Comparison of ENCODE assay signal across 10 cellular contexts in genomic region chr13:66835040-66835628, GRCh38.
DNase-seq lines count a peak whose midpoint lies in the region; ATAC-seq and TF ChIP-seq lines count a peak whose summit lies in the region.
"Had no signal": no experiment of that assay in that cellular context is flagged by ENCODE, and none has a peak within 500 bp of the region (broad histone marks: within the 10 kb centered on the region; RNA-seq: fewer than 3 reads in every experiment).

No MANE protein-coding gene starts in this region.

- no peak overlapping the region for H3K4me3 ChIP-seq in SK-N-SH (ENCODE audit: low read depth in 2 of 2, low read length in 1 of 2)

- peaks cover 4% of the 10 kb centered on the region for H3K9me3 Mint-ChIP-seq in HFFc6

- H3K9ac ChIP-seq in SK-N-SH = no peak overlapping the region

- H4K20me1 ChIP-seq in SK-N-SH (ENCODE audit: insufficient read depth) = no peaks in the 10 kb centered on the region

- peak; percentile 51 for DNase-seq in HuH-7.5 (ENCODE audit: low spot score)
- peak; percentile 66 for DNase-seq in SK-N-SH
- peak; percentile 90 for DNase-seq in Right ventricle myocardium superior
- DNase-seq in renal cortical epithelial cell (ENCODE audit: low read depth) = peak; percentile 19
- DNase-seq in HFFc6 = no peak
- no peak for DNase-seq in T-helper 1 cell
- no peak for DNase-seq in activated effector memory CD4-positive, alpha-beta T cell treated with anti-CD3 and anti-CD28 coated beads, Interleukin-2, amount 50 U/mL, for 16 hours
- DNase-seq: activated CD4-positive, alpha-beta T cell treated with anti-CD3 and anti-CD28 coated beads for 1 hour; stimulated activated naive CD8-positive, alpha-beta T cell treated with anti-CD3 and anti-CD28 coated beads, Interleukin-15, Interleukin-2, amounts not matched to agents 100 U/mL and 50 U/mL, for 24 hours had no signal

- no peaks in the 10 kb centered on the region for H3K9me2 ChIP-seq in SK-N-SH

- peak overlapping the region in 1 of 2 experiments; percentile 68; a peak in 2 of 4 replicates for H3K27ac ChIP-seq in SK-N-SH (ENCODE audit: low read depth in 2 of 2, low read length in 1 of 2)

- no peak overlapping the region for H3K27ac Mint-ChIP-seq in HFFc6

- no peak overlapping the region for H3K4me3 Mint-ChIP-seq in HFFc6

- peak overlapping the region; percentile 39 for H2AFZ ChIP-seq in SK-N-SH (ENCODE audit: low read depth)

- H3K27me3 Mint-ChIP-seq in HFFc6 (ENCODE audit: insufficient read depth) = no peaks in the 10 kb centered on the region

- no peaks in the 10 kb centered on the region for H3K27me3 ChIP-seq in SK-N-SH (ENCODE audit: insufficient read depth)

- peak; percentile 94 for ATAC-seq in Right ventricle myocardium superior (ENCODE audit: poor library complexity)
- ATAC-seq in HG03342 (IDR thresholded peaks at IDR 0.05; ENCODE audit: unreplicated experiment) = no peak
- ATAC-seq: stimulated activated naive CD8-positive, alpha-beta T cell treated with anti-CD3 and anti-CD28 coated beads, Interleukin-15, Interleukin-2, amounts not matched to agents 100 U/mL and 50 U/mL, for 24 hours had no signal

- no peaks in the 10 kb centered on the region for H3K79me2 ChIP-seq in SK-N-SH (ENCODE audit: insufficient read depth)

- H3K36me3 Mint-ChIP-seq in HFFc6 (ENCODE audit: low read depth) = no peaks in the 10 kb centered on the region

- POLR2A ChIA-PET in SK-N-SH (lab: Yijun Ruan, JAX) = no interaction called here

- TF ChIP-seq RAD21 in SK-N-SH (IDR thresholded peaks at IDR 0.05; ENCODE audit: low read length) = no peak

- no peaks in the 10 kb centered on the region for H3K36me3 ChIP-seq in SK-N-SH (replicated peaks in 1 of 2; ENCODE audit: control insufficient read depth in 1 of 2, insufficient read depth in 2 of 2, low read length in 1 of 2)

- no peak for TF ChIP-seq EP300 in SK-N-SH (IDR thresholded peaks at IDR 0.05; ENCODE audit: borderline replicate concordance in 1 of 2, low read depth in 1 of 2, low read length in 1 of 2)

- CTCF ChIA-PET in SK-N-SH (lab: Yijun Ruan, JAX) = no interaction called here

- TF ChIP-seq CTCF in SK-N-SH (IDR thresholded peaks at IDR 0.05) = no peak
- TF ChIP-seq CTCF in HFFc6 (IDR thresholded peaks at IDR 0.05) = no peak

- peaks cover 0 to 6% of the 10 kb centered on the region in 2 experiments; a peak in 2 of 4 replicates for H3K4me1 ChIP-seq in SK-N-SH (ENCODE audit: control insufficient read depth in 1 of 2, insufficient read depth in 2 of 2, low read depth in 1 of 2, low read length in 1 of 2)

- intact Hi-C loops in Right ventricle myocardium superior (cut with DNase I) = no loop called here

- H3K9me3 ChIP-seq in SK-N-SH = no peaks in the 10 kb centered on the region

- no peaks in the 10 kb centered on the region for H3F3A ChIP-seq in SK-N-SH (replicated peaks; ENCODE audit: insufficient read depth)

- WGBS in SK-N-SH (ENCODE audit: low lambda C conversion rate) = 41% methylated on average over 9 of the region's 9 CpGs

- no peak overlapping the region for H3K4me2 ChIP-seq in SK-N-SH

- H3K4me1 Mint-ChIP-seq in HFFc6 (ENCODE audit: low read depth) = no peaks in the 10 kb centered on the region

TF ChIP-seq in SK-N-SH, 30 proteins besides CTCF, POLR2A, EP300 and RAD21:
- TF ChIP-seq SMC3 (IDR thresholded peaks at IDR 0.05; ENCODE audit: low read depth, low read length) (0 out of 2 replicates have a peak, but pooled peaks have one; percentile 3), NFIC (IDR thresholded peaks at IDR 0.05; ENCODE audit: borderline replicate concordance) (peak; percentile 12; the same call in 1 of the 2 replicates), FOSL2 (IDR thresholded peaks at IDR 0.05; ENCODE audit: borderline replicate concordance, low read depth) (no peak)

Comparison
In these comparisons a context has a peak if more than half of its experiments do, and no peak if none do; other contexts are left out.
1. DNase-seq: peak in HuH-7.5 (single experiment), SK-N-SH (single experiment), Right ventricle myocardium superior (single experiment) and renal cortical epithelial cell (single experiment); none in HFFc6 (single experiment), T-helper 1 cell (0 of 5) and activated effector memory CD4-positive, alpha-beta T cell treated with anti-CD3 and anti-CD28 coated beads, Interleukin-2, amount 50 U/mL, for 16 hours (single experiment).